Comparison of ENCODE assay signal across 16 cellular contexts in genomic region chr2:77268626-77269025, GRCh38.
DNase-seq lines count a peak whose midpoint lies in the region.
"Had no signal": no experiment of that assay in that cellular context is flagged by ENCODE, and none has a peak within 500 bp of the region (broad histone marks: within the 10 kb centered on the region; RNA-seq: fewer than 3 reads in every experiment).

No MANE protein-coding gene starts in this region.

- DNase-seq in A172 (ENCODE audit: low spot score) (peak; percentile 27), HT1080 (ENCODE audit: low read depth) (peak; percentile 25), astrocyte of the hippocampus (ENCODE audit: low read depth, low spot score) (peak; percentile 72), iris pigment epithelial cell (ENCODE audit: low read depth) (peak; percentile 7), iPS-NIHi11 (ENCODE audit: low spot score) (no peak), dermis blood vessel endothelial cell (no peak), SHP77 (lab: John Stamatoyannopoulos, UW) (no peak), RKO (ENCODE audit: low spot score) (no peak)
- DNase-seq: 8988T; ACHN; C1 segment of cervical spinal cord; Calu3; CD4-positive, alpha-beta T cell; DMS 273 treated with DMSO at 0.1 percent for 48 hours; DMS79; EL had no signal

Comparison
In these comparisons a context has a peak if more than half of its experiments do, and no peak if none do; other contexts are left out.
1. DNase-seq: peak in A172 (single experiment), HT1080 (single experiment), astrocyte of the hippocampus (single experiment) and iris pigment epithelial cell (single experiment); none in iPS-NIHi11 (single experiment), dermis blood vessel endothelial cell (single experiment), SHP77 (0 of 2) and RKO (single experiment).